In the genomic region with DNA sequence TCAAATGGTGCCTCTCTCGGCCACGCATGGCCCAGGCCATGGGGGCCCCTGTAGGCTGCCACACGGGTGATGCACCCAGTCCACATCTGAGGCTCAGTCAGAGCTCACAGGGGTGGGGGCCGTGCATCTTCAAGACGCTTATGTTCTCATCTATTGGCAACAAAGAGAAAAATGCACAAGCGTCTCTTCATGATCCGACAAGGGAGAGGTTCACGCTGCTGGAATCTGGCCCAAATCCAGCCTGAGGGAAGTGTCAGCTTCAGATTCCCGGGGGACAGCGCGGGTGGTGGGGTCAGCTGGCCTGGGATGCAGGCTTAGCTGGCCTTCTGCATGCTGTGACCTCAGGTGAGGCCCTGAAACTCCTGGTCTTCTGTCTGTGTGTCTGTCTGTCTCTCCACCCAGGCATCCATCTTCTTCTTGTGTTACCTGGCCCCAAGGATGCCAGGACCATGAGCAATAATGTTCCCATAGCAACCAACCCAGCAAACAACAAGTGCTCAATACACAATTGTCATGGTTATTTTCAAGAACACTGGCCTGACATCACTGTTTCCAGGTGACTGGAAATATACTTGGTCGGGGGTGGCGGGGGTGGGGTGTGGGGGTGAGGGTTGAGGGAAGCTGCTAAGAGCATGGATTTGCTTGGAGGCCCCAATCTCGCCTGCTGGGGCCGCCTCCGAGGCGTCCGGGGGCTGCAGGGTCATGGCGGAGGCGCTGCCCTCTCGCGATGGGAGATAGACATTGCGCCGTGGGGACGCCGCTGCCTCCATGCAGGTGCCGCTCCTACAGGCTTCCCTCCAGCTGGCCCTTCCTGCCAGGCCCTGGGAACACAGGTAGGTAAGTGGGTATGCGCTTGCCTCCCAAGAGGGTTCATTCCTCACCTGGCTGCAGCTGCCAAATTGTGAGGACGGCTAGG, we compare ENCODE assay signal across 1 cellular context.
TF ChIP-seq lines count a peak whose summit lies in the region.

No MANE protein-coding gene starts in this region.

TF ChIP-seq in HCT116, 20 proteins besides CTCF, POLR2A, EP300 and RAD21 (continued from another document):
- TF ChIP-seq, protein P1, sequence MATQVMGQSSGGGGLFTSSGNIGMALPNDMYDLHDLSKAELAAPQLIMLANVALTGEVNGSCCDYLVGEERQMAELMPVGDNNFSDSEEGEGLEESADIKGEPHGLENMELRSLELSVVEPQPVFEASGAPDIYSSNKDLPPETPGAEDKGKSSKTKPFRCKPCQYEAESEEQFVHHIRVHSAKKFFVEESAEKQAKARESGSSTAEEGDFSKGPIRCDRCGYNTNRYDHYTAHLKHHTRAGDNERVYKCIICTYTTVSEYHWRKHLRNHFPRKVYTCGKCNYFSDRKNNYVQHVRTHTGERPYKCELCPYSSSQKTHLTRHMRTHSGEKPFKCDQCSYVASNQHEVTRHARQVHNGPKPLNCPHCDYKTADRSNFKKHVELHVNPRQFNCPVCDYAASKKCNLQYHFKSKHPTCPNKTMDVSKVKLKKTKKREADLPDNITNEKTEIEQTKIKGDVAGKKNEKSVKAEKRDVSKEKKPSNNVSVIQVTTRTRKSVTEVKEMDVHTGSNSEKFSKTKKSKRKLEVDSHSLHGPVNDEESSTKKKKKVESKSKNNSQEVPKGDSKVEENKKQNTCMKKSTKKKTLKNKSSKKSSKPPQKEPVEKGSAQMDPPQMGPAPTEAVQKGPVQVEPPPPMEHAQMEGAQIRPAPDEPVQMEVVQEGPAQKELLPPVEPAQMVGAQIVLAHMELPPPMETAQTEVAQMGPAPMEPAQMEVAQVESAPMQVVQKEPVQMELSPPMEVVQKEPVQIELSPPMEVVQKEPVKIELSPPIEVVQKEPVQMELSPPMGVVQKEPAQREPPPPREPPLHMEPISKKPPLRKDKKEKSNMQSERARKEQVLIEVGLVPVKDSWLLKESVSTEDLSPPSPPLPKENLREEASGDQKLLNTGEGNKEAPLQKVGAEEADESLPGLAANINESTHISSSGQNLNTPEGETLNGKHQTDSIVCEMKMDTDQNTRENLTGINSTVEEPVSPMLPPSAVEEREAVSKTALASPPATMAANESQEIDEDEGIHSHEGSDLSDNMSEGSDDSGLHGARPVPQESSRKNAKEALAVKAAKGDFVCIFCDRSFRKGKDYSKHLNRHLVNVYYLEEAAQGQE (IDR thresholded peaks at IDR 0.05; ENCODE audit: low read depth), result no peak
- TF ChIP-seq SIN3A (IDR thresholded peaks at IDR 0.05; ENCODE audit: low read depth), result no peak
- no peak for TF ChIP-seq CEBPB (IDR thresholded peaks at IDR 0.05; ENCODE audit: low read depth)
- TF ChIP-seq, protein P2, sequence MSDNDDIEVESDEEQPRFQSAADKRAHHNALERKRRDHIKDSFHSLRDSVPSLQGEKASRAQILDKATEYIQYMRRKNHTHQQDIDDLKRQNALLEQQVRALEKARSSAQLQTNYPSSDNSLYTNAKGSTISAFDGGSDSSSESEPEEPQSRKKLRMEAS (IDR thresholded peaks at IDR 0.05), result no peak
